In genomic region chr17:65054602-65055001, GRCh38 we compare ENCODE assay signal across 8 cellular contexts. TPM values are rescaled to one million over a fixed set of nuclear protein-coding genes. Genes with fewer than 3 reads are reported as not detected.
DNase-seq lines count a peak whose midpoint lies in the region; ATAC-seq and TF ChIP-seq lines count a peak whose summit lies in the region.

No MANE protein-coding gene starts in this region.

- no peak for TF ChIP-seq POLR2A in transverse colon (IDR thresholded peaks at IDR 0.05)

- peaks cover 48% of the 10 kb centered on the region for H3K4me1 Mint-ChIP-seq in activated T-cell treated with anti-CD3 and anti-CD28 coated beads, Interleukin-2, amount 50 U/mL, for 72 hours (ENCODE audit: low read depth)

- H3K27ac ChIP-seq in left lung (peak overlapping the region; percentile 99), transverse colon (peak overlapping the region; percentile 98 to 99 (median 98))

- H3K9me3 ChIP-seq in left lung = no peaks in the 10 kb centered on the region
- H3K9me3 ChIP-seq in transverse colon = no peaks in the 10 kb centered on the region

- intact Hi-C loops in left lung (cut with DNase I) = loop anchor here in 1 of 2 donors (10.0 kb wide), 1 partner anchor 80 kb away; no protein-coding TSS in a partner anchor
- intact Hi-C loops in transverse colon (cut with DNase I; ENCODE audit: low total_unique reads) = loop anchor here (1.0 to 5.0 kb wide), 2 partner anchors 37 to 79 kb away; no protein-coding TSS in a partner anchor

- H3K27me3 ChIP-seq in left lung (no peaks in the 10 kb centered on the region), transverse colon (no peaks in the 10 kb centered on the region)

- H3K36me3 ChIP-seq in left lung (peaks cover 0 to 39% of the 10 kb centered on the region in 2 donors), transverse colon (peaks cover 0 to 13% (median 5%) of the 10 kb centered on the region in 4 donors)

- no peak for ATAC-seq in activated T-cell treated with anti-CD3 and anti-CD28 coated beads, Interleukin-2, amount 50 U/mL, for 72 hours (replicated peaks in 1 of 2)
- ATAC-seq in activated naive CD4-positive, alpha-beta T cell treated with anti-CD3 and anti-CD28 coated beads, Interleukin-2, amount 50 U/mL, for 72 hours = no peak
- no peak for ATAC-seq in left lung
- ATAC-seq in GM21528 (IDR thresholded peaks at IDR 0.05; ENCODE audit: low FRiP score, unreplicated experiment) = no peak

- TF ChIP-seq CTCF in left lung (IDR thresholded peaks at IDR 0.05) (no peak), transverse colon (IDR thresholded peaks at IDR 0.05) (no peak)

- H3K27ac Mint-ChIP-seq in activated T-cell treated with anti-CD3 and anti-CD28 coated beads, Interleukin-2, amount 50 U/mL, for 72 hours = peak overlapping the region; percentile 81
- peak overlapping the region; percentile 56 to 95 for H3K27ac Mint-ChIP-seq in activated naive CD4-positive, alpha-beta T cell treated with anti-CD3 and anti-CD28 coated beads, Interleukin-2, amount 50 U/mL, for 72 hours

- in situ Hi-C loops in transverse colon (cut with MboI; ENCODE audit: low pct_ligation_motif_present in 1 of 4, low pct_unique_long_range_greater_than_20kb in 1 of 4, low sequenced_read_pairs in 3 of 4) = no loop called here

- no peaks in the 10 kb centered on the region for H3K9me3 Mint-ChIP-seq in activated T-cell treated with anti-CD3 and anti-CD28 coated beads, Interleukin-2, amount 50 U/mL, for 72 hours
- H3K9me3 Mint-ChIP-seq in activated naive CD4-positive, alpha-beta T cell treated with anti-CD3 and anti-CD28 coated beads, Interleukin-2, amount 50 U/mL, for 72 hours = no peaks in the 10 kb centered on the region

- peak overlapping the region; percentile 72 to 86 for H3K4me3 ChIP-seq in left lung
- peak overlapping the region; percentile 66 to 97 (median 80) for H3K4me3 ChIP-seq in transverse colon

- H3K4me3 Mint-ChIP-seq in activated T-cell treated with anti-CD3 and anti-CD28 coated beads, Interleukin-2, amount 50 U/mL, for 72 hours = peak overlapping the region; percentile 90 to 94

- TF ChIP-seq EP300 in transverse colon (IDR thresholded peaks at IDR 0.05; ENCODE audit: low read depth) = no peak

- peaks cover 21 to 25% of the 10 kb centered on the region in 2 donors for H3K36me3 Mint-ChIP-seq in activated T-cell treated with anti-CD3 and anti-CD28 coated beads, Interleukin-2, amount 50 U/mL, for 72 hours (ENCODE audit: insufficient read depth in 2 of 2)
- peaks cover 25 to 47% of the 10 kb centered on the region in 2 donors for H3K36me3 Mint-ChIP-seq in activated naive CD4-positive, alpha-beta T cell treated with anti-CD3 and anti-CD28 coated beads, Interleukin-2, amount 50 U/mL, for 72 hours

- H3K27me3 Mint-ChIP-seq in activated T-cell treated with anti-CD3 and anti-CD28 coated beads, Interleukin-2, amount 50 U/mL, for 72 hours (ENCODE audit: low read depth) = no peaks in the 10 kb centered on the region

- no peak for DNase-seq in activated T-cell treated with anti-CD3 and anti-CD28 coated beads, Interleukin-2, amount 50 U/mL, for 72 hours
- no peak for DNase-seq in activated T-cell treated with anti-CD3 and anti-CD28 coated beads, Interleukin-2, amount 50 U/mL, for 48 hours
- no peak for DNase-seq in activated naive CD4-positive, alpha-beta T cell treated with anti-CD3 and anti-CD28 coated beads, Interleukin-2, amount 50 U/mL, for 72 hours (ENCODE audit: low spot score in 2 of 2)
- DNase-seq in left lung (no peak), transverse colon (no peak), GF-D8 (lab: John Stamatoyannopoulos, UW) (no peak), NCI-H146 (lab: John Stamatoyannopoulos, UW) (no peak)

- peaks cover 12 to 87% of the 10 kb centered on the region in 2 donors for H3K4me1 ChIP-seq in left lung
- H3K4me1 ChIP-seq in transverse colon = peaks cover 14 to 65% (median 24%) of the 10 kb centered on the region in 4 donors

- WGBS in transverse colon (ENCODE audit: low coverage in 1 of 2), 2 donors = 0 to 17% methylated on average over 2 to 3 of the region's 3 CpGs

RNA-seq across cellular contexts. Expression of gene GNA13, which starts 1.9 kb away (rescaled TPM):
- total RNA-seq in activated T-cell treated with anti-CD3 and anti-CD28 coated beads, Interleukin-2, amount 50 U/mL, for 72 hours = 10 to 100 TPM; 79.0 to 85.8 TPM
- total RNA-seq in activated naive CD4-positive, alpha-beta T cell treated with anti-CD3 and anti-CD28 coated beads, Interleukin-2, amount 50 U/mL, for 72 hours = 10 to 100 TPM; 53.0 to 74.7 TPM
- total RNA-seq in left lung (10 to 100 TPM; 41.5 to 55.0 TPM), transverse colon (10 to 100 TPM; 37.8 to 89.4 (median 76.4) TPM)
